Comparison of ENCODE assay signal across 40 cellular contexts in the genomic region with DNA sequence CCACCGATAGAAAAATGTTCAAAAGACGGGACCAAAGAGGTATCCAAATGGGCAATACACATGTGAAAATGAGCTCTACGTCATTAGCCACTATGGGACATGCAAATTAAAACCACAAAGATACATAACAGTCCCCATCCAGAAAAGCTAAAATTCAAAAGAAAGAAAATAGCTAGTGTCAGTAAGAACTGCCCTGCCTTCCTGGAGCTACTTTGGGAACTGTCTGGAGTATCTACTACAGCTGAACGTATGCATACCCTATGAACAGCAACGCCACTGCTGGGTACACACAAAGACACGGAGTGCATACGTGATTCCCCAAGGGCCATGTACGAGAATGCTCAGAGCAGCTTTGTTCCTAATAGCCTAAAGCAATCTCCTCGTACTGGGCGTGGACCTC. TPM values are rescaled to one million over a fixed set of nuclear protein-coding genes. Genes with fewer than 3 reads are reported as not detected.
"Had no signal": no experiment of that assay in that cellular context is flagged by ENCODE, and none has a peak within 500 bp of the region (broad histone marks: within the 10 kb centered on the region; RNA-seq: fewer than 3 reads in every experiment).

No MANE protein-coding gene starts in this region.

- H3K27ac ChIP-seq: ascending aorta, cardiac muscle cell, WERI-Rb-1 had no signal

- ATAC-seq: activated CD4-positive, alpha-beta T cell treated with anti-CD3 and anti-CD28 coated beads for 36 hours; activated CD4-positive, CD25-positive, alpha-beta regulatory T cell treated with anti-CD3 and anti-CD28 coated beads, Interleukin-2, amount 50 U/mL, for 24 hours; activated CD8-positive, alpha-beta memory T cell treated with anti-CD3 and anti-CD28 coated beads, Interleukin-2, amount 10 ng/mL, durations not matched to agents 7 days and 5 days; activated CD8-positive, alpha-beta T cell treated with anti-CD3 and anti-CD28 coated beads, Interleukin-2, amount 10 ng/mL, durations not matched to agents 7 days and 5 days; activated naive CD8-positive, alpha-beta T cell treated with anti-CD3 and anti-CD28 coated beads, Interleukin-2, amount 50 U/mL, for 24 hours; WTC11 had no signal

- H3K4me1 Mint-ChIP-seq: activated CD4-positive, alpha-beta memory T cell treated with anti-CD3 and anti-CD28 coated beads, Interleukin-2, amount 10 ng/mL, durations not matched to agents 7 days and 5 days; activated CD4-positive, alpha-beta T cell treated with anti-CD3 and anti-CD28 coated beads for 36 hours; activated CD4-positive, alpha-beta T cell treated with anti-CD3 and anti-CD28 coated beads, Interleukin-2, amount 10 ng/mL, durations not matched to agents 7 days and 5 days; activated CD8-positive, alpha-beta memory T cell treated with anti-CD3 and anti-CD28 coated beads, Interleukin-2, amount 10 ng/mL, durations not matched to agents 7 days and 5 days; activated naive CD4-positive, alpha-beta T cell treated with anti-CD3 and anti-CD28 coated beads, Interleukin-2, amount 10 ng/mL, durations not matched to agents 7 days and 5 days; activated naive CD4-positive, alpha-beta T cell treated with anti-CD3 and anti-CD28 coated beads, Interleukin-2, amount 50 U/mL, for 24 hours; activated naive CD8-positive, alpha-beta T cell treated with anti-CD3 and anti-CD28 coated beads, Interleukin-2, amount 10 ng/mL, durations not matched to agents 7 days and 5 days; activated naive CD8-positive, alpha-beta T cell treated with anti-CD3 and anti-CD28 coated beads, Interleukin-2, amount 50 U/mL, for 24 hours; brain; central memory CD8-positive, alpha-beta T cell; WTC11 had no signal

- H3K27me3 ChIP-seq: ascending aorta had no signal

- H3K4me1 ChIP-seq: ascending aorta had no signal

- DNase-seq: activated CD4-positive, alpha-beta memory T cell treated with anti-CD3 and anti-CD28 coated beads, Interleukin-2, amount 10 ng/mL, durations not matched to agents 7 days and 5 days; activated CD4-positive, alpha-beta T cell treated with anti-CD3 and anti-CD28 coated beads for 1 hour; activated CD4-positive, alpha-beta T cell treated with anti-CD3 and anti-CD28 coated beads for 36 hours; activated CD4-positive, alpha-beta T cell treated with anti-CD3 and anti-CD28 coated beads for 48 hours; activated CD4-positive, alpha-beta T cell treated with anti-CD3 and anti-CD28 coated beads, Interleukin-2, amount 10 ng/mL, durations not matched to agents 7 days and 5 days; activated CD4-positive, alpha-beta T cell treated with anti-CD3 and anti-CD28 coated beads, Interleukin-2, amount 50 U/mL, for 48 hours; activated CD4-positive, CD25-positive, alpha-beta regulatory T cell; activated CD8-positive, alpha-beta memory T cell treated with anti-CD3 and anti-CD28 coated beads for 24 hours; activated CD8-positive, alpha-beta memory T cell treated with anti-CD3 and anti-CD28 coated beads, Interleukin-2, amount 10 ng/mL, durations not matched to agents 7 days and 5 days; activated CD8-positive, alpha-beta memory T cell treated with anti-CD3 and anti-CD28 coated beads, Interleukin-2, amount 50 U/mL, for 48 hours; activated CD8-positive, alpha-beta T cell treated with anti-CD3 and anti-CD28 coated beads, Interleukin-2, amount 10 ng/mL, durations not matched to agents 7 days and 5 days; activated effector memory CD4-positive, alpha-beta T cell treated with Interleukin-2 at 50 U/mL for 16 hours; activated gamma-delta T cell; activated naive CD4-positive, alpha-beta T cell treated with Interleukin-2 at 50 U/mL for 16 hours; activated naive CD8-positive, alpha-beta T cell treated with anti-CD3 and anti-CD28 coated beads, Interleukin-2, amount 10 ng/mL, durations not matched to agents 7 days and 5 days; activated naive CD8-positive, alpha-beta T cell treated with anti-CD3 and anti-CD28 coated beads, Interleukin-2, amount 50 U/mL, for 24 hours; activated T-cell treated with anti-CD3 and anti-CD28 coated beads, Interleukin-2, amount 50 U/mL, for 24 hours; activated T-cell treated with anti-CD3 and anti-CD28 coated beads, Interleukin-2, amount 50 U/mL, for 48 hours; amygdala; anterior cingulate cortex; caudate nucleus; cerebellar nuclear complex; T-helper 2 cell; T-helper 9 cell; WERI-Rb-1 had no signal

- H3K27me3 Mint-ChIP-seq: activated CD4-positive, alpha-beta T cell treated with anti-CD3 and anti-CD28 coated beads for 36 hours; activated naive CD4-positive, alpha-beta T cell treated with anti-CD3 and anti-CD28 coated beads, Interleukin-2, amount 50 U/mL, for 24 hours; activated naive CD8-positive, alpha-beta T cell; activated T-cell treated with anti-CD3 and anti-CD28 coated beads, Interleukin-2, amount 50 U/mL, for 24 hours had no signal

- H3K36me3 ChIP-seq: ascending aorta, cardiac muscle cell, WERI-Rb-1 had no signal

- FAIRE-seq: bronchial epithelial cell had no signal

- H3K9me3 Mint-ChIP-seq: activated CD4-positive, alpha-beta memory T cell treated with anti-CD3 and anti-CD28 coated beads, Interleukin-2, amount 10 ng/mL, durations not matched to agents 7 days and 5 days; activated CD4-positive, alpha-beta T cell treated with anti-CD3 and anti-CD28 coated beads, Interleukin-2, amount 10 ng/mL, durations not matched to agents 7 days and 5 days; activated naive CD4-positive, alpha-beta T cell treated with anti-CD3 and anti-CD28 coated beads, Interleukin-2, amount 10 ng/mL, durations not matched to agents 7 days and 5 days; activated naive CD4-positive, alpha-beta T cell treated with anti-CD3 and anti-CD28 coated beads, Interleukin-2, amount 50 U/mL, for 24 hours; activated naive CD8-positive, alpha-beta T cell treated with anti-CD3 and anti-CD28 coated beads, Interleukin-2, amount 10 ng/mL, durations not matched to agents 7 days and 5 days; activated naive CD8-positive, alpha-beta T cell treated with anti-CD3 and anti-CD28 coated beads, Interleukin-2, amount 50 U/mL, for 24 hours; activated T-cell treated with anti-CD3 and anti-CD28 coated beads, Interleukin-2, amount 50 U/mL, for 24 hours; activated T-helper 2 cell treated with anti-CD3 and anti-CD28 coated beads, Interferon-gamma antibody, Interleukin-2, Interleukin-4, amounts not matched to agents 10 μg/mL and 5 μg/mL and 100 μg/mL, durations not matched to agents 14 hours and 24 hours and 36 hours; brain; central memory CD8-positive, alpha-beta T cell; T-helper 2 cell treated with Interferon-gamma antibody and Interleukin-4, amounts not matched to agents 5 μg/mL and 100 μg/mL, for 36 hours had no signal

- H3K36me3 Mint-ChIP-seq: activated CD8-positive, alpha-beta memory T cell treated with anti-CD3 and anti-CD28 coated beads, Interleukin-2, amount 10 ng/mL, durations not matched to agents 7 days and 5 days; activated naive CD4-positive, alpha-beta T cell treated with anti-CD3 and anti-CD28 coated beads, Interleukin-2, amount 10 ng/mL, durations not matched to agents 7 days and 5 days; activated naive CD4-positive, alpha-beta T cell treated with anti-CD3 and anti-CD28 coated beads, Interleukin-2, amount 50 U/mL, for 24 hours; activated naive CD8-positive, alpha-beta T cell; activated naive CD8-positive, alpha-beta T cell treated with anti-CD3 and anti-CD28 coated beads, Interleukin-2, amount 10 ng/mL, durations not matched to agents 7 days and 5 days; brain; WTC11 had no signal

- H3K4me3 Mint-ChIP-seq: activated CD4-positive, alpha-beta memory T cell treated with anti-CD3 and anti-CD28 coated beads, Interleukin-2, amount 10 ng/mL, durations not matched to agents 7 days and 5 days; activated CD4-positive, alpha-beta T cell treated with anti-CD3 and anti-CD28 coated beads for 36 hours; activated CD4-positive, alpha-beta T cell treated with anti-CD3 and anti-CD28 coated beads, Interleukin-2, amount 10 ng/mL, durations not matched to agents 7 days and 5 days; activated CD8-positive, alpha-beta memory T cell treated with anti-CD3 and anti-CD28 coated beads, Interleukin-2, amount 10 ng/mL, durations not matched to agents 7 days and 5 days; activated CD8-positive, alpha-beta T cell treated with anti-CD3 and anti-CD28 coated beads, Interleukin-2, amount 10 ng/mL, durations not matched to agents 7 days and 5 days; activated naive CD4-positive, alpha-beta T cell treated with anti-CD3 and anti-CD28 coated beads, Interleukin-2, amount 10 ng/mL, durations not matched to agents 7 days and 5 days; activated naive CD4-positive, alpha-beta T cell treated with anti-CD3 and anti-CD28 coated beads, Interleukin-2, amount 50 U/mL, for 24 hours; activated naive CD8-positive, alpha-beta T cell; activated naive CD8-positive, alpha-beta T cell treated with anti-CD3 and anti-CD28 coated beads, Interleukin-2, amount 10 ng/mL, durations not matched to agents 7 days and 5 days; activated naive CD8-positive, alpha-beta T cell treated with anti-CD3 and anti-CD28 coated beads, Interleukin-2, amount 50 U/mL, for 24 hours; activated T-cell treated with anti-CD3 and anti-CD28 coated beads, Interleukin-2, amount 50 U/mL, for 24 hours; brain; central memory CD8-positive, alpha-beta T cell; T-helper 2 cell treated with Interferon-gamma antibody and Interleukin-4, amounts not matched to agents 5 μg/mL and 100 μg/mL, for 36 hours; WTC11 had no signal

- H3K9me3 ChIP-seq: ascending aorta had no signal

- H3K27ac Mint-ChIP-seq: activated CD4-positive, alpha-beta memory T cell treated with anti-CD3 and anti-CD28 coated beads, Interleukin-2, amount 10 ng/mL, durations not matched to agents 7 days and 5 days; activated CD4-positive, alpha-beta T cell treated with anti-CD3 and anti-CD28 coated beads for 36 hours; activated CD4-positive, alpha-beta T cell treated with anti-CD3 and anti-CD28 coated beads, Interleukin-2, amount 10 ng/mL, durations not matched to agents 7 days and 5 days; activated CD8-positive, alpha-beta memory T cell treated with anti-CD3 and anti-CD28 coated beads, Interleukin-2, amount 10 ng/mL, durations not matched to agents 7 days and 5 days; activated CD8-positive, alpha-beta T cell treated with anti-CD3 and anti-CD28 coated beads, Interleukin-2, amount 10 ng/mL, durations not matched to agents 7 days and 5 days; activated naive CD4-positive, alpha-beta T cell treated with anti-CD3 and anti-CD28 coated beads, Interleukin-2, amount 10 ng/mL, durations not matched to agents 7 days and 5 days; activated naive CD4-positive, alpha-beta T cell treated with anti-CD3 and anti-CD28 coated beads, Interleukin-2, amount 50 U/mL, for 24 hours; activated naive CD8-positive, alpha-beta T cell; activated naive CD8-positive, alpha-beta T cell treated with anti-CD3 and anti-CD28 coated beads, Interleukin-2, amount 10 ng/mL, durations not matched to agents 7 days and 5 days; activated naive CD8-positive, alpha-beta T cell treated with anti-CD3 and anti-CD28 coated beads, Interleukin-2, amount 50 U/mL, for 24 hours; activated T-cell treated with anti-CD3 and anti-CD28 coated beads, Interleukin-2, amount 50 U/mL, for 24 hours; activated T-helper 2 cell treated with anti-CD3 and anti-CD28 coated beads, Interferon-gamma antibody, Interleukin-2, Interleukin-4, amounts not matched to agents 10 μg/mL and 5 μg/mL and 100 μg/mL, durations not matched to agents 14 hours and 24 hours and 36 hours; brain; T-helper 2 cell treated with Interferon-gamma antibody and Interleukin-4, amounts not matched to agents 5 μg/mL and 100 μg/mL, for 36 hours; WTC11 had no signal

- H3K4me3 ChIP-seq: ascending aorta, cardiac muscle cell had no signal

RNA-seq across cellular contexts. Expression of a gene that starts 25.8 kb away (rescaled TPM):
- total RNA-seq: activated CD4-positive, alpha-beta memory T cell treated with anti-CD3 and anti-CD28 coated beads, Interleukin-2, amount 10 ng/mL, durations not matched to agents 7 days and 5 days; activated CD4-positive, alpha-beta T cell treated with anti-CD3 and anti-CD28 coated beads for 36 hours; activated CD4-positive, alpha-beta T cell treated with anti-CD3 and anti-CD28 coated beads, Interleukin-2, amount 10 ng/mL, durations not matched to agents 7 days and 5 days; activated CD8-positive, alpha-beta memory T cell treated with anti-CD3 and anti-CD28 coated beads, Interleukin-2, amount 10 ng/mL, durations not matched to agents 7 days and 5 days; activated CD8-positive, alpha-beta T cell treated with anti-CD3 and anti-CD28 coated beads, Interleukin-2, amount 10 ng/mL, durations not matched to agents 7 days and 5 days; activated naive CD8-positive, alpha-beta T cell treated with anti-CD3 and anti-CD28 coated beads, Interleukin-2, amount 10 ng/mL, durations not matched to agents 7 days and 5 days; activated T-helper 2 cell treated with anti-CD3 and anti-CD28 coated beads, Interferon-gamma antibody, Interleukin-2, Interleukin-4, amounts not matched to agents 10 μg/mL and 5 μg/mL and 100 μg/mL, durations not matched to agents 14 hours and 24 hours and 36 hours; ascending aorta; bronchial epithelial cell; cardiac muscle cell; chondrocyte; T-helper 1 cell treated with Interleukin-12 subunit alpha and Interleukin-12 subunit beta and Interleukin-4 antibody, amounts not matched to agents 30 ng/mL and 1 ng/mL, for 36 hours; WTC11 had no signal
- polyA plus RNA-seq: cardiac muscle cell had no signal

RNA-seq across cellular contexts. Expression of a gene that starts 48.0 kb away (rescaled TPM):
- total RNA-seq: activated CD4-positive, alpha-beta memory T cell treated with anti-CD3 and anti-CD28 coated beads, Interleukin-2, amount 10 ng/mL, durations not matched to agents 7 days and 5 days; activated CD4-positive, alpha-beta T cell treated with anti-CD3 and anti-CD28 coated beads for 36 hours; activated CD4-positive, alpha-beta T cell treated with anti-CD3 and anti-CD28 coated beads, Interleukin-2, amount 10 ng/mL, durations not matched to agents 7 days and 5 days; activated CD8-positive, alpha-beta memory T cell treated with anti-CD3 and anti-CD28 coated beads, Interleukin-2, amount 10 ng/mL, durations not matched to agents 7 days and 5 days; activated CD8-positive, alpha-beta T cell treated with anti-CD3 and anti-CD28 coated beads, Interleukin-2, amount 10 ng/mL, durations not matched to agents 7 days and 5 days; activated naive CD8-positive, alpha-beta T cell treated with anti-CD3 and anti-CD28 coated beads, Interleukin-2, amount 10 ng/mL, durations not matched to agents 7 days and 5 days; activated T-helper 2 cell treated with anti-CD3 and anti-CD28 coated beads, Interferon-gamma antibody, Interleukin-2, Interleukin-4, amounts not matched to agents 10 μg/mL and 5 μg/mL and 100 μg/mL, durations not matched to agents 14 hours and 24 hours and 36 hours; ascending aorta; bronchial epithelial cell; cardiac muscle cell; chondrocyte; T-helper 1 cell treated with Interleukin-12 subunit alpha and Interleukin-12 subunit beta and Interleukin-4 antibody, amounts not matched to agents 30 ng/mL and 1 ng/mL, for 36 hours; WTC11 had no signal
- polyA plus RNA-seq: adipose tissue, cardiac muscle cell had no signal

RNA-seq across cellular contexts. Expression of a gene that starts 48.9 kb away (rescaled TPM):
- total RNA-seq: activated CD4-positive, alpha-beta T cell treated with anti-CD3 and anti-CD28 coated beads for 36 hours; activated CD8-positive, alpha-beta memory T cell treated with anti-CD3 and anti-CD28 coated beads, Interleukin-2, amount 10 ng/mL, durations not matched to agents 7 days and 5 days; activated CD8-positive, alpha-beta T cell treated with anti-CD3 and anti-CD28 coated beads, Interleukin-2, amount 10 ng/mL, durations not matched to agents 7 days and 5 days; activated naive CD8-positive, alpha-beta T cell treated with anti-CD3 and anti-CD28 coated beads, Interleukin-2, amount 10 ng/mL, durations not matched to agents 7 days and 5 days; ascending aorta; bronchial epithelial cell; cardiac muscle cell; chondrocyte; WTC11 had no signal
- polyA plus RNA-seq: adipose tissue, cardiac muscle cell had no signal
